ENCODE assay signal across 13 cellular contexts in genomic region chr17:35890774-35891155, GRCh38. TPM values are rescaled to one million over a fixed set of nuclear protein-coding genes. Genes with fewer than 3 reads are reported as not detected.
DNase-seq lines count a peak whose midpoint lies in the region; ATAC-seq and TF ChIP-seq lines count a peak whose summit lies in the region.
"Had no signal": no experiment of that assay in that cellular context is flagged by ENCODE, and none has a peak within 500 bp of the region (broad histone marks: within the 10 kb centered on the region; RNA-seq: fewer than 3 reads in every experiment).

No MANE protein-coding gene starts in this region.

- no peaks in the 10 kb centered on the region for H3K36me3 ChIP-seq in HEK293 (ENCODE audit: control insufficient read depth in 2 of 2, insufficient read depth in 1 of 2, low read length in 2 of 2)
- no peaks in the 10 kb centered on the region for H3K36me3 ChIP-seq in lower lobe of right lung
- H3K36me3 ChIP-seq: SJSA1 had no signal

- H3K27me3 ChIP-seq in lower lobe of right lung (ENCODE audit: low read depth) = no peaks in the 10 kb centered on the region
- H3K27me3 ChIP-seq: SJSA1 had no signal

- ATAC-seq in lower lobe of right lung (peak; percentile 64 to 81), HG02870 (IDR thresholded peaks at IDR 0.05; ENCODE audit: unreplicated experiment) (no peak)
- ATAC-seq: HCT116 had no signal

- peaks cover 13% of the 10 kb centered on the region for H3K4me1 ChIP-seq in HEK293 (ENCODE audit: control insufficient read depth, insufficient read depth, low read length)
- H3K4me1 ChIP-seq in lower lobe of right lung = peaks cover 4% of the 10 kb centered on the region
- H3K4me1 ChIP-seq: SJSA1 had no signal

- POLR2A ChIA-PET in HEK293 (lab: Yijun Ruan, JAX) = no interaction called here

- H3K27ac ChIP-seq in HEK293 (ENCODE audit: extremely low read depth, low read depth, low read length) (no peak overlapping the region), lower lobe of right lung (no peak overlapping the region)
- H3K27ac ChIP-seq: SJSA1 had no signal

- peak; percentile 54 for DNase-seq in GM10266 (ENCODE audit: extremely low spot score)
- DNase-seq in T-helper 9 cell = peak; percentile 45
- DNase-seq in lower lobe of right lung = no peak
- DNase-seq in MV-4-11 (lab: John Stamatoyannopoulos, UW) = no peak
- DNase-seq in hepatic stellate cell (ENCODE audit: low spot score) = no peak
- no peak for DNase-seq in EL

- CTCF ChIA-PET in HEK293 (lab: Yijun Ruan, JAX) = interaction anchor here (0.7 to 1.4 kb wide), 2 partner anchors 41 to 713 kb away, joined by 4 read pairs; no protein-coding TSS in a partner anchor

- intact Hi-C loops in lower lobe of right lung (cut with DNase I) = no loop called here

- no peak overlapping the region for H3K4me3 ChIP-seq in HEK293 (ENCODE audit: low read depth, low read length)
- no peak overlapping the region for H3K4me3 ChIP-seq in lower lobe of right lung
- H3K4me3 ChIP-seq: SJSA1 had no signal

- TF ChIP-seq CTCF in GM10266 (IDR thresholded peaks at IDR 0.05; ENCODE audit: control insufficient read depth, insufficient read depth, low read depth, missing control alignments) (no peak), HEK293 (tag by site-specific recombination; IDR thresholded peaks at IDR 0.05) (no peak), lower lobe of right lung (IDR thresholded peaks at IDR 0.05) (no peak)

- H3K9me3 ChIP-seq in HEK293 (ENCODE audit: control insufficient read depth, insufficient read depth, low read depth, low read length) (no peaks in the 10 kb centered on the region), lower lobe of right lung (no peaks in the 10 kb centered on the region)
- H3K9me3 ChIP-seq: SJSA1 had no signal

TF ChIP-seq in HEK293, 187 proteins besides CTCF, POLR2A, EP300 and RAD21:
- peak; percentile 62 for TF ChIP-seq ZNF10 (tag by site-specific recombination; IDR thresholded peaks at IDR 0.05)
- TF ChIP-seq ELK4 (IDR thresholded peaks at IDR 0.05; ENCODE audit: borderline replicate concordance, low read depth, low read length) = no peak
- no peak for TF ChIP-seq PBX3 (CRISPR knock-in tag; IDR thresholded peaks at IDR 0.05)
- TF ChIP-seq ZNF24 (tag by site-specific recombination; IDR thresholded peaks at IDR 0.05) = 0 out of 2 replicates have a peak, but pooled peaks have one; percentile 37
- TF ChIP-seq ZSCAN16 (tag by site-specific recombination; IDR thresholded peaks at IDR 0.05) = no peak
- TF ChIP-seq ZNF280D (tag by site-specific recombination; IDR thresholded peaks at IDR 0.05) = no peak
- no peak for TF ChIP-seq GLI2 (tag by site-specific recombination; IDR thresholded peaks at IDR 0.05; ENCODE audit: borderline replicate concordance, low read depth)
- TF ChIP-seq HIC1 (tag by site-specific recombination; IDR thresholded peaks at IDR 0.05) = no peak
- no peak for TF ChIP-seq SCRT1 (tag by site-specific recombination; IDR thresholded peaks at IDR 0.05; ENCODE audit: borderline replicate concordance)
- TF ChIP-seq KLF17 (tag by site-specific recombination; IDR thresholded peaks at IDR 0.05) = no peak
- no peak for TF ChIP-seq ZNF398 (tag by site-specific recombination; IDR thresholded peaks at IDR 0.05)
TF ChIP-seq in HEK293: peak in this region for 2.

RNA-seq across cellular contexts. Expression of gene CCL5, which starts 10.6 kb away (rescaled TPM):
- total RNA-seq in lower lobe of right lung = 18.2 TPM
- total RNA-seq: frontal cortex, neural crest cell, SJSA1 had no signal

RNA-seq across cellular contexts. Expression of gene HEATR9, which starts 22.1 kb away (rescaled TPM):
- 0.21 TPM for total RNA-seq in lower lobe of right lung
- total RNA-seq: aorta, frontal cortex, neural crest cell, SJSA1 had no signal

RNA-seq across cellular contexts. Expression of gene RDM1, which starts 39.8 kb away (rescaled TPM):
- not detected for total RNA-seq in lower lobe of right lung
- total RNA-seq: aorta had no signal

RNA-seq across cellular contexts. Expression of gene LYZL6, which starts 52.7 kb away (rescaled TPM):
- total RNA-seq in lower lobe of right lung = not detected
- total RNA-seq: aorta, frontal cortex, neural crest cell, SJSA1 had no signal

Comparison
In these comparisons a context has a peak if more than half of its experiments do, and no peak if none do; other contexts are left out.
1. DNase-seq: peak in GM10266 (single experiment) and T-helper 9 cell (single experiment); none in lower lobe of right lung (single experiment), MV-4-11 (single experiment), hepatic stellate cell (single experiment) and EL (single experiment).